ENCODE assay signal across 9 cellular contexts in genomic region chr1:154276797-154277196, GRCh38. TPM values are rescaled to one million over a fixed set of nuclear protein-coding genes. Genes with fewer than 3 reads are reported as not detected.
DNase-seq lines count a peak whose midpoint lies in the region; ATAC-seq, FAIRE-seq and TF ChIP-seq lines count a peak whose summit lies in the region.
"Had no signal": no experiment of that assay in that cellular context is flagged by ENCODE, and none has a peak within 500 bp of the region (broad histone marks: within the 10 kb centered on the region; RNA-seq: fewer than 3 reads in every experiment).

No MANE protein-coding gene starts in this region.

- no peak overlapping the region for H3K4me3 ChIP-seq in small intestine (ENCODE audit: low read depth in 1 of 2, low read length in 2 of 2)

- H3K4me1 ChIP-seq in small intestine (ENCODE audit: control insufficient read depth in 2 of 2, insufficient read depth in 1 of 2, low read depth in 1 of 2, low read length in 1 of 2) = no peaks in the 10 kb centered on the region

- 87 to 89% (median 89%) methylated on average over 7 of the region's 7 CpGs for WGBS in small intestine, 3 donors

- peaks cover 10% of the 10 kb centered on the region for H3K36me3 Mint-ChIP-seq in neural crest cell (ENCODE audit: low read depth)

- no peak overlapping the region for H3K27ac ChIP-seq in small intestine (ENCODE audit: low read depth in 1 of 2, low read length in 1 of 2)

- no peaks in the 10 kb centered on the region for H3K27me3 Mint-ChIP-seq in neural crest cell (ENCODE audit: low read depth)

- H3K27me3 ChIP-seq in small intestine (ENCODE audit: control insufficient read depth in 2 of 2, insufficient read depth in 2 of 2, low read length in 2 of 2) = no peaks in the 10 kb centered on the region

- H3K4me1 Mint-ChIP-seq in neural crest cell = peaks cover 19% of the 10 kb centered on the region

- no peak for ATAC-seq in GM18907 (IDR thresholded peaks at IDR 0.05; ENCODE audit: unreplicated experiment)

- peak; percentile 46 for TF ChIP-seq CTCF in neural crest cell (conservative IDR thresholded peaks at IDR 0.05)

- H3K9me3 Mint-ChIP-seq in neural crest cell = no peaks in the 10 kb centered on the region

- no peak overlapping the region for H3K4me3 Mint-ChIP-seq in neural crest cell

- no peak overlapping the region for H3K27ac Mint-ChIP-seq in neural crest cell (ENCODE audit: unreplicated experiment)

- no peaks in the 10 kb centered on the region for H3K9me3 ChIP-seq in small intestine (ENCODE audit: control insufficient read depth, low read depth)

- H3K36me3 ChIP-seq in small intestine (ENCODE audit: control insufficient read depth in 2 of 2, insufficient read depth in 2 of 2, low read length in 2 of 2) = peaks cover 9% of the 10 kb centered on the region in 2 donors

- no peak for FAIRE-seq in small intestine (lab: Jason Lieb, UNC)

- DNase-seq in NCI-H1417 (lab: John Stamatoyannopoulos, UW) (peak in 2 of 3 experiments; percentile 14 to 22), NCI-H1417 treated with DMSO at 0.1 percent for 48 hours (lab: John Stamatoyannopoulos, UW) (no peak), Kasumi-1 (lab: John Stamatoyannopoulos, UW) (peak; percentile 17 to 22), neural crest cell (ENCODE audit: low read depth, low spot score) (no peak), small intestine (no peak), iPS-NIHi7 (ENCODE audit: extremely low spot score) (no peak)
- DNase-seq in activated T-helper 9 cell treated with anti-CD3 and anti-CD28 coated beads, Interleukin-2, amount 50 U/mL, for 16 hours (ENCODE audit: low read depth) = peak; percentile 6
- DNase-seq: NCI-H510A treated with DMSO at 0.1 percent for 48 hours had no signal

RNA-seq across cellular contexts. Expression of gene HAX1, which starts 4.4 kb away (rescaled TPM):
- total RNA-seq in neural crest cell = 63.4 and 63.7 TPM in 2 replicates
- polyA plus RNA-seq in small intestine = 100 to 1,000 TPM; 109 to 131 (median 128) TPM

RNA-seq across cellular contexts. Expression of gene AQP10, which starts 44.1 kb away (rescaled TPM):
- not detected in 2 replicates for total RNA-seq in neural crest cell
- polyA plus RNA-seq in small intestine = 100 to 1,000 TPM in 1 of 3 donors, 10 to 100 TPM in 1, 1 to 10 TPM in 1; 2.9 to 103 (median 42.0) TPM

RNA-seq across cellular contexts. Expression of gene ATP8B2, which starts 48.5 kb away (rescaled TPM):
- total RNA-seq in neural crest cell = 44.2 and 48.0 TPM in 2 replicates
- polyA plus RNA-seq in small intestine = 10 to 100 TPM; 13.8 to 19.7 (median 16.0) TPM

RNA-seq across cellular contexts. Expression of gene UBAP2L, which starts 56.0 kb away (rescaled TPM):
- 256 and 258 TPM in 2 replicates for total RNA-seq in neural crest cell
- 10 to 100 TPM; 29.7 to 52.3 (median 30.0) TPM for polyA plus RNA-seq in small intestine

Comparison
In these comparisons a context has a peak if more than half of its experiments do, and no peak if none do; other contexts are left out.
1. DNase-seq: peak in NCI-H1417 (2 of 3), Kasumi-1 (2 of 2) and activated T-helper 9 cell treated with anti-CD3 and anti-CD28 coated beads, Interleukin-2, amount 50 U/mL, for 16 hours (single experiment); none in NCI-H1417 treated with DMSO at 0.1 percent for 48 hours (single experiment), neural crest cell (single experiment), small intestine (single experiment) and iPS-NIHi7 (single experiment).